In the genomic region with DNA sequence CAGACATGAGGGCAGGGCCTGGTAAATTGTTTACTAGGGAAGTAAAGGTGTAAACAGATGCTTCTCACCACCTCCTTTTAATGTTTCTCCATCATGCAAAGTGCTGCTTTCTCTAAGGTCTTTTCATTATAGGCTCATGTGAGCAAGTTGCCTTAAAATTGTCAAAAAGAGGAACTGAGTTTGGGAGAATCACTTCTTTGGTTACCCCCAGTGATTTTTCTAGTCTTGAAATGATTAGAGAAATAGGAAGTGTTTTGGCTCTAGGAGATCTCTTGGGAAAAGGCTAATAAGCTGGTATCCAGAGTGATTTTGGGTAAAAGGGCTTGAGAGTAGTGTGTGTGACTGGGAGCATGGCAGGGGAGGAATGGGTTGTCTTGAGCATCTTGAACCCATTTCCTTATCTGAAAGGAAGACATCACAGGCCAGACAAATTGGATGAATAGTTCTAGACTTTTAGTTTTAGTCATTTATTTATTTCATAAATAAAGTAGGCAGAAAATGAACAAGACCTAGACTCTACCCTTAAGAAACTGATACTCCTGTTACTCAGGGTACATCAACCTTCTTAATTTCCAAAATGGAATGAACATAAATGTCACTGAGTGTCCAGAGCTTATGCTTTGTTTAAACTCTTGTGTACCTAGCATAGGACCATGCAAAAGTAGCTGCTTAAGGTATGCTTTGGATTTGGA, we compare ENCODE assay signal across 13 cellular contexts. TPM values are rescaled to one million over a fixed set of nuclear protein-coding genes. Genes with fewer than 3 reads are reported as not detected.
DNase-seq lines count a peak whose midpoint lies in the region; ATAC-seq and TF ChIP-seq lines count a peak whose summit lies in the region.
"Had no signal": no experiment of that assay in that cellular context is flagged by ENCODE, and none has a peak within 500 bp of the region (broad histone marks: within the 10 kb centered on the region; RNA-seq: fewer than 3 reads in every experiment).

No MANE protein-coding gene starts in this region.

- POLR2A ChIA-PET in CD8-positive, alpha-beta T cell (lab: Charles Lee), result no interaction called here

- DNase-seq in SIG-M5 treated with dmso at 0.1 percent for 504 hours (lab: John Stamatoyannopoulos, UW; ENCODE audit: unreplicated experiment) (peak; percentile 34), SIG-M5 (lab: John Stamatoyannopoulos, UW) (no peak), right atrium auricular region (ENCODE audit: low spot score) (no peak), superior temporal gyrus (ENCODE audit: extremely low spot score) (no peak), right cardiac atrium (no peak)
- no peak for DNase-seq in CD8-positive, alpha-beta T cell
- DNase-seq: 8988T, KG1, NCI-H226 had no signal

- H3K36me3 Mint-ChIP-seq in CD8-positive, alpha-beta T cell, result no peaks in the 10 kb centered on the region

- H3K4me1 Mint-ChIP-seq in CD8-positive, alpha-beta T cell (ENCODE audit: low read depth), result no peaks in the 10 kb centered on the region
- H3K4me1 Mint-ChIP-seq: GM23338 had no signal

- H3K27me3 ChIP-seq in right atrium auricular region (no peaks in the 10 kb centered on the region), right cardiac atrium (ENCODE audit: control insufficient read depth, insufficient read depth) (no peaks in the 10 kb centered on the region)
- no peaks in the 10 kb centered on the region for H3K27me3 ChIP-seq in CD8-positive, alpha-beta T cell (ENCODE audit: insufficient read depth, low read length)

- H3K4me3 ChIP-seq in right atrium auricular region, result no peak overlapping the region
- H3K4me3 ChIP-seq in CD8-positive, alpha-beta T cell (ENCODE audit: low read depth, low read length), result no peak overlapping the region
- H3K4me3 ChIP-seq in right cardiac atrium (ENCODE audit: low read length), result no peak overlapping the region
- H3K4me3 ChIP-seq: GM23338 had no signal

- intact Hi-C loops in CD8-positive, alpha-beta T cell (cut with DNase I, micrococcal nuclease), result no loop called here
- intact Hi-C loops in right cardiac atrium (cut with DNase I), result no loop called here

- H3K4me1 ChIP-seq in right atrium auricular region (no peaks in the 10 kb centered on the region), right cardiac atrium (ENCODE audit: control insufficient read depth, insufficient read depth, low read length) (no peaks in the 10 kb centered on the region)
- no peaks in the 10 kb centered on the region for H3K4me1 ChIP-seq in CD8-positive, alpha-beta T cell (ENCODE audit: insufficient read depth, low read length)

- ATAC-seq in HG02610 (IDR thresholded peaks at IDR 0.05; ENCODE audit: unreplicated experiment) (peak; percentile 82), HG03460 (IDR thresholded peaks at IDR 0.05; ENCODE audit: unreplicated experiment) (peak; percentile 89), right cardiac atrium (no peak)
- no peak for ATAC-seq in CD8-positive, alpha-beta T cell
- ATAC-seq: GM23338 had no signal

- H3K27ac ChIP-seq in right atrium auricular region, result no peak overlapping the region
- H3K27ac ChIP-seq in CD8-positive, alpha-beta T cell (ENCODE audit: low read depth, low read length), result no peak overlapping the region
- no peak overlapping the region for H3K27ac ChIP-seq in right cardiac atrium (ENCODE audit: low read length)

- CTCF ChIA-PET in CD8-positive, alpha-beta T cell (lab: Charles Lee), result interaction anchor here (1.1 kb wide), 1 partner anchor 15 kb away, joined by 3 read pairs; no protein-coding TSS in a partner anchor

- H3K27me3 Mint-ChIP-seq in CD8-positive, alpha-beta T cell (ENCODE audit: low read depth), result peaks cover 10% of the 10 kb centered on the region

- no peaks in the 10 kb centered on the region for H3K9me3 ChIP-seq in right atrium auricular region
- no peaks in the 10 kb centered on the region for H3K9me3 ChIP-seq in CD8-positive, alpha-beta T cell (ENCODE audit: low read length)
- no peaks in the 10 kb centered on the region for H3K9me3 ChIP-seq in right cardiac atrium (ENCODE audit: control insufficient read depth, low read length)

- TF ChIP-seq CTCF in right atrium auricular region (IDR thresholded peaks at IDR 0.05), result no peak
- no peak for TF ChIP-seq CTCF in CD8-positive, alpha-beta T cell (IDR thresholded peaks at IDR 0.05)

- H3K36me3 ChIP-seq in right atrium auricular region, result no peaks in the 10 kb centered on the region
- no peaks in the 10 kb centered on the region for H3K36me3 ChIP-seq in CD8-positive, alpha-beta T cell (ENCODE audit: insufficient read depth, low read length)

- H3K9me3 Mint-ChIP-seq in CD8-positive, alpha-beta T cell, result no peaks in the 10 kb centered on the region
- H3K9me3 Mint-ChIP-seq: GM23338 had no signal

- H3K4me3 Mint-ChIP-seq in CD8-positive, alpha-beta T cell, result no peak overlapping the region
- H3K4me3 Mint-ChIP-seq: GM23338 had no signal

- H3K27ac Mint-ChIP-seq in CD8-positive, alpha-beta T cell, result no peak overlapping the region
- H3K27ac Mint-ChIP-seq: GM23338 had no signal

RNA-seq across cellular contexts. Expression of a gene that starts 14.2 kb away (rescaled TPM):
- total RNA-seq in right atrium auricular region (under 1 TPM in 1 of 2 donors, not detected in 1; 0.37 TPM), right cardiac atrium (under 1 TPM; 0.12 to 0.68 (median 0.41) TPM)
- under 1 TPM in 1 of 2 experiments, not detected in 1; 0.17 TPM for total RNA-seq in CD8-positive, alpha-beta T cell
- not detected for polyA plus RNA-seq in right cardiac atrium

RNA-seq across cellular contexts. Expression of a gene that starts 29.7 kb away (rescaled TPM):
- under 1 TPM in 1 of 2 donors, not detected in 1; 0.24 TPM for total RNA-seq in right atrium auricular region
- total RNA-seq in CD8-positive, alpha-beta T cell, result not detected
- total RNA-seq in right cardiac atrium, result not detected
- polyA plus RNA-seq in right cardiac atrium, result not detected
- total RNA-seq: mononuclear cell had no signal

Comparison
In these comparisons a context has a peak if more than half of its experiments do, and no peak if none do; other contexts are left out.
1. ATAC-seq: peak in HG02610 (single experiment) and HG03460 (single experiment); none in CD8-positive, alpha-beta T cell (single experiment) and right cardiac atrium (0 of 2).